In genomic region chr1:84737572-84737971, GRCh38 we compare ENCODE assay signal across 24 cellular contexts.
"Had no signal": no experiment of that assay in that cellular context is flagged by ENCODE, and none has a peak within 500 bp of the region (broad histone marks: within the 10 kb centered on the region; RNA-seq: fewer than 3 reads in every experiment).

No MANE protein-coding gene starts in this region.

- H3K9me3 ChIP-seq: MG63 had no signal

- H3K4me1 Mint-ChIP-seq: activated naive CD8-positive, alpha-beta T cell treated with anti-CD3 and anti-CD28 coated beads for 36 hours; T-cell had no signal

- DNase-seq: activated CD4-positive, alpha-beta memory T cell treated with anti-CD3 and anti-CD28 coated beads, Interleukin-2, amount 10 ng/mL, durations not matched to agents 7 days and 5 days; activated CD4-positive, alpha-beta T cell treated with anti-CD3 and anti-CD28 coated beads for 36 hours; activated CD4-positive, alpha-beta T cell treated with anti-CD3 and anti-CD28 coated beads, Interleukin-2, amount 50 U/mL, for 1 hour; activated gamma-delta T cell; activated naive CD4-positive, alpha-beta T cell treated with anti-CD3 and anti-CD28 coated beads for 36 hours; activated naive CD8-positive, alpha-beta T cell treated with anti-CD3 and anti-CD28 coated beads for 36 hours; activated T-cell treated with anti-CD3 and anti-CD28 coated beads for 4 hours; activated T-cell treated with anti-CD3 and anti-CD28 coated beads, Interleukin-2, amount 50 U/mL, for 48 hours; brain microvascular endothelial cell; MG63; NCI-H1048; NCI-H146; NCI-H1930; NCI-H2171; NCI-H2227 treated with DMSO at 0.1 percent for 48 hours; NCI-H526; NCI-H774; SIG-M5; T-cell; T-helper 2 cell; T1000 had no signal

- H3K27me3 ChIP-seq: brain microvascular endothelial cell, cardiac muscle cell, MG63 had no signal

- H3K4me3 ChIP-seq: cardiac muscle cell, MG63 had no signal

- H3K36me3 ChIP-seq: brain microvascular endothelial cell, cardiac muscle cell, MG63 had no signal

- H3K27ac Mint-ChIP-seq: activated CD4-positive, alpha-beta memory T cell treated with anti-CD3 and anti-CD28 coated beads, Interleukin-2, amount 10 ng/mL, durations not matched to agents 7 days and 5 days; activated CD4-positive, alpha-beta T cell treated with anti-CD3 and anti-CD28 coated beads for 36 hours; activated naive CD4-positive, alpha-beta T cell treated with anti-CD3 and anti-CD28 coated beads for 36 hours; activated naive CD8-positive, alpha-beta T cell treated with anti-CD3 and anti-CD28 coated beads for 36 hours; activated T-helper 17 cell treated with anti-CD3 and anti-CD28 coated beads, Interleukin-2, amount 50 U/mL, for 72 hours; T-cell had no signal

- H3K36me3 Mint-ChIP-seq: activated naive CD8-positive, alpha-beta T cell treated with anti-CD3 and anti-CD28 coated beads for 36 hours; T-cell had no signal

- ATAC-seq: T-cell had no signal

- H3K27ac ChIP-seq: brain microvascular endothelial cell, cardiac muscle cell, VCaP had no signal

- H3K4me3 Mint-ChIP-seq: activated CD4-positive, alpha-beta memory T cell treated with anti-CD3 and anti-CD28 coated beads, Interleukin-2, amount 10 ng/mL, durations not matched to agents 7 days and 5 days; activated CD4-positive, alpha-beta T cell treated with anti-CD3 and anti-CD28 coated beads for 36 hours; activated naive CD4-positive, alpha-beta T cell treated with anti-CD3 and anti-CD28 coated beads for 36 hours; activated naive CD8-positive, alpha-beta T cell treated with anti-CD3 and anti-CD28 coated beads for 36 hours; activated T-helper 17 cell treated with anti-CD3 and anti-CD28 coated beads, Interleukin-2, amount 50 U/mL, for 72 hours; T-cell had no signal

- H3K9me3 Mint-ChIP-seq: activated CD4-positive, alpha-beta memory T cell treated with anti-CD3 and anti-CD28 coated beads, Interleukin-2, amount 10 ng/mL, durations not matched to agents 7 days and 5 days; activated naive CD4-positive, alpha-beta T cell treated with anti-CD3 and anti-CD28 coated beads for 36 hours; activated naive CD8-positive, alpha-beta T cell treated with anti-CD3 and anti-CD28 coated beads for 36 hours; activated T-helper 17 cell treated with anti-CD3 and anti-CD28 coated beads, Interleukin-2, amount 50 U/mL, for 72 hours; T-cell had no signal
